Comparison of ENCODE assay signal across 16 cellular contexts in the genomic region with DNA sequence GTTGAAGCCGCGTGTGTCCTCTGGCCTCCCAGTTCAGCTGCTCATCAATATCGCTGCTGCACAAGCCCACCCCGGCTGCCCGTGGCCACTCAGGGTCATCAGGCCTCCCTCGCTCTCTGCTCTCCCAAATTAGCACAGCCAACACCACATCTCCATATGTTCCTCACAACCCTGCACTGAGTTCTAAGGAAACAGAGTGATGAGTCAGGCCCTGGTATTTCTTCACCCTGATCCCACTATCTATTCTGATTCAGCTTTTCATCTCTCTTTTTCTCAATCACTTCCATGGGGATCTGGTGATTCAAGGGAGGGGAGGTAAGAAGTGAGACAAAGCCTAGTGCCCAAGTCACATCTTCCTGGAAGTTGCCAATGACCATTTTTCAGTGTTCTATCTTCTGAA. TPM values are rescaled to one million over a fixed set of nuclear protein-coding genes. Genes with fewer than 3 reads are reported as not detected.
DNase-seq lines count a peak whose midpoint lies in the region; ATAC-seq, FAIRE-seq and TF ChIP-seq lines count a peak whose summit lies in the region.
"Had no signal": no experiment of that assay in that cellular context is flagged by ENCODE, and none has a peak within 500 bp of the region (broad histone marks: within the 10 kb centered on the region; RNA-seq: fewer than 3 reads in every experiment).

No MANE protein-coding gene starts in this region.

- no peak overlapping the region for H3K18ac ChIP-seq in H9 (ENCODE audit: insufficient read length, low read depth, low read length)

- H3K14ac ChIP-seq in H9 (ENCODE audit: insufficient read depth, low read length), result no peak overlapping the region

- no peaks in the 10 kb centered on the region for H3K9me3 Mint-ChIP-seq in H9
- H3K9me3 Mint-ChIP-seq: natural killer cell treated with Interleukin-12 subunit alpha and Interleukin-12 subunit beta and Interleukin-15 and Interleukin-18, amount 100 ng/mL, for 72 hours; stimulated activated naive B cell treated with anti-CD40 and anti-IgM and Interleukin-4, amounts not matched to agents 10 μg/mL and 1 μg/mL and 100 μg/mL, for 72 hours had no signal

- TF ChIP-seq EP300 in SK-N-SH (IDR thresholded peaks at IDR 0.05; ENCODE audit: borderline replicate concordance in 1 of 2, low read depth in 1 of 2, low read length in 1 of 2), result no peak

- no CpG with 5 or more reads among the region's 6 CpGs for WGBS in H9 (ENCODE audit: extremely low coverage, insufficient read length, low lambda C conversion rate)
- 80% methylated on average over 6 of the region's 6 CpGs for WGBS in SK-N-SH (ENCODE audit: low lambda C conversion rate)
- WGBS in psoas muscle, 3 donors, result 80 to 90% (median 90%) methylated on average over 6 of the region's 6 CpGs

- peak in 3 of 4 donors; percentile 55 to 71 (median 66) for ATAC-seq in psoas muscle
- ATAC-seq: GM12878; natural killer cell treated with Interleukin-12 subunit alpha and Interleukin-12 subunit beta and Interleukin-15 and Interleukin-18, amount 100 ng/mL, for 72 hours; stimulated activated naive B cell treated with anti-CD40 and anti-IgM and Interleukin-4, amounts not matched to agents 10 μg/mL and 1 μg/mL and 100 μg/mL, for 72 hours; T-helper 17 cell had no signal

- H2AFZ ChIP-seq in H9 (ENCODE audit: low read length) (no peak overlapping the region), SK-N-SH (ENCODE audit: low read depth) (no peak overlapping the region)

- no peak overlapping the region; a peak in 1 of 7 replicates for H3K27ac Mint-ChIP-seq in H9
- H3K27ac Mint-ChIP-seq: natural killer cell treated with Interleukin-12 subunit alpha and Interleukin-12 subunit beta and Interleukin-15 and Interleukin-18, amount 100 ng/mL, for 72 hours; stimulated activated naive B cell treated with anti-CD40 and anti-IgM and Interleukin-4, amounts not matched to agents 10 μg/mL and 1 μg/mL and 100 μg/mL, for 72 hours had no signal

- no peaks in the 10 kb centered on the region for H3K27me3 Mint-ChIP-seq in H9 (ENCODE audit: low read depth)
- H3K27me3 Mint-ChIP-seq: stimulated activated naive B cell treated with anti-CD40 and anti-IgM and Interleukin-4, amounts not matched to agents 10 μg/mL and 1 μg/mL and 100 μg/mL, for 72 hours; T-helper 17 cell had no signal

- H3K79me1 ChIP-seq in H9 (ENCODE audit: insufficient read depth, low read depth, low read length, poor library complexity, severe bottlenecking), result peaks cover 4% of the 10 kb centered on the region

- H3K4me1 ChIP-seq in H9 (ENCODE audit: insufficient read depth, low read length), result peaks cover 2% of the 10 kb centered on the region; the same call in 1 of the 2 replicates
- peaks cover 6 to 52% of the 10 kb centered on the region in 2 experiments for H3K4me1 ChIP-seq in SK-N-SH (ENCODE audit: control insufficient read depth in 1 of 2, insufficient read depth in 2 of 2, low read depth in 1 of 2, low read length in 1 of 2)
- H3K4me1 ChIP-seq in psoas muscle, result peaks cover 48% of the 10 kb centered on the region
- no peaks in the 10 kb centered on the region for H3K4me1 ChIP-seq in BE2C

- DNase-seq in H9 (no peak), SK-N-SH (no peak), fibroblast of the aortic adventitia (ENCODE audit: low read depth) (peak; percentile 80), psoas muscle (no peak), GM19239 (ENCODE audit: insufficient read length, low spot score) (no peak), hepatic stellate cell (ENCODE audit: low spot score) (no peak), BE2C (no peak), posterior cingulate gyrus (no peak)
- DNase-seq: NCI-H1092 treated with DMSO at 0.1 percent for 48 hours; NCI-H82; stimulated activated naive B cell treated with anti-CD40 and anti-IgM and Interleukin-4, amounts not matched to agents 10 μg/mL and 1 μg/mL and 100 μg/mL, for 72 hours; T-helper 17 cell had no signal

- H3K4me3 ChIP-seq in SK-N-SH (ENCODE audit: low read depth in 2 of 2, low read length in 1 of 2) (no peak overlapping the region), fibroblast of the aortic adventitia (ENCODE audit: low read depth, low read length) (no peak overlapping the region), psoas muscle (no peak overlapping the region), BE2C (ENCODE audit: low read depth, low read length) (no peak overlapping the region)
- H3K4me3 ChIP-seq: adrenal gland, GM12878 had no signal

- FAIRE-seq in GM19239 (lab: Jason Lieb, UNC), result no peak
- FAIRE-seq: endometrium, GM12878 had no signal

- no peaks in the 10 kb centered on the region for H3K23me2 ChIP-seq in H9 (ENCODE audit: insufficient read length, low read depth, low read length, poor library complexity, severe bottlenecking)

- H4K5ac ChIP-seq in H9 (ENCODE audit: insufficient read length, low read depth, low read length), result peak overlapping the region; percentile 68

- H3K79me2 ChIP-seq in H9 (ENCODE audit: insufficient read depth, low read length), result no peaks in the 10 kb centered on the region; the same call in 1 of the 2 replicates
- H3K79me2 ChIP-seq in SK-N-SH (ENCODE audit: insufficient read depth), result peaks cover 94% of the 10 kb centered on the region

- H3T11ph ChIP-seq in H9 (ENCODE audit: low read length), result no peak overlapping the region

- no peak overlapping the region for H2BK20ac ChIP-seq in H9 (ENCODE audit: low read depth, low read length, poor library complexity, severe bottlenecking)

- no peak overlapping the region for H3K9ac ChIP-seq in H9 (ENCODE audit: extremely low read depth, insufficient read length, low read length)
- no peak overlapping the region for H3K9ac ChIP-seq in SK-N-SH

- no peak overlapping the region for H2BK120ac ChIP-seq in H9 (ENCODE audit: low read depth, low read length, poor library complexity, severe bottlenecking)

- TF ChIP-seq RAD21 in SK-N-SH (IDR thresholded peaks at IDR 0.05; ENCODE audit: low read length), result no peak

- no peak overlapping the region for H2AK5ac ChIP-seq in H9 (ENCODE audit: insufficient read length, low read length)

- no peaks in the 10 kb centered on the region for H3K9me3 ChIP-seq in H9 (ENCODE audit: control insufficient read depth, low read depth, low read length)
- no peaks in the 10 kb centered on the region for H3K9me3 ChIP-seq in SK-N-SH
- H3K9me3 ChIP-seq in psoas muscle, result no peaks in the 10 kb centered on the region
- H3K9me3 ChIP-seq in BE2C, result no peaks in the 10 kb centered on the region
- H3K9me3 ChIP-seq: adrenal gland had no signal

- no peaks in the 10 kb centered on the region for H3K36me3 Mint-ChIP-seq in H9 (ENCODE audit: insufficient read depth in 1 of 3, low read depth in 3 of 3)
- H3K36me3 Mint-ChIP-seq: natural killer cell treated with Interleukin-12 subunit alpha and Interleukin-12 subunit beta and Interleukin-15 and Interleukin-18, amount 100 ng/mL, for 72 hours; stimulated activated naive B cell treated with anti-CD40 and anti-IgM and Interleukin-4, amounts not matched to agents 10 μg/mL and 1 μg/mL and 100 μg/mL, for 72 hours had no signal

- POLR2A ChIA-PET in SK-N-SH (lab: Yijun Ruan, JAX), result no interaction called here

- H3K4me1 Mint-ChIP-seq in H9, result peaks cover 34 to 36% of the 10 kb centered on the region in 2 experiments

- H4K20me1 ChIP-seq in H9 (ENCODE audit: control insufficient read depth, insufficient read depth, insufficient read length) (no peaks in the 10 kb centered on the region), SK-N-SH (ENCODE audit: insufficient read depth) (no peaks in the 10 kb centered on the region)

- H3K27ac ChIP-seq in H9 (ENCODE audit: insufficient read length, low read depth, low read length), result no peak overlapping the region
- peak overlapping the region in 1 of 2 experiments; percentile 99; a peak in 2 of 4 replicates for H3K27ac ChIP-seq in SK-N-SH (ENCODE audit: low read depth in 2 of 2, low read length in 1 of 2)
- no peak overlapping the region for H3K27ac ChIP-seq in psoas muscle

- intact Hi-C loops in psoas muscle (cut with DNase I) (no loop called here), posterior cingulate gyrus (cut with DNase I) (no loop called here)

- H4K91ac ChIP-seq in H9 (ENCODE audit: insufficient read length, low read depth, low read length), result no peak overlapping the region

- peaks cover 55% of the 10 kb centered on the region for H3F3A ChIP-seq in SK-N-SH (replicated peaks; ENCODE audit: insufficient read depth)

- H2BK12ac ChIP-seq in H9 (ENCODE audit: insufficient read length, low read depth, low read length), result no peak overlapping the region

- H2BK15ac ChIP-seq in H9 (ENCODE audit: low read depth, low read length), result no peak overlapping the region

- no peak overlapping the region for H4K8ac ChIP-seq in H9 (replicated peaks; ENCODE audit: insufficient read length, low read depth, low read length)

- H3K4me2 ChIP-seq in H9 (ENCODE audit: insufficient read depth, insufficient read length, low read length) (no peak overlapping the region), SK-N-SH (peak overlapping the region; percentile 59)

- H3K4me3 Mint-ChIP-seq in H9, result no peak overlapping the region
- H3K4me3 Mint-ChIP-seq: natural killer cell treated with Interleukin-12 subunit alpha and Interleukin-12 subunit beta and Interleukin-15 and Interleukin-18, amount 100 ng/mL, for 72 hours; stimulated activated naive B cell treated with anti-CD40 and anti-IgM and Interleukin-4, amounts not matched to agents 10 μg/mL and 1 μg/mL and 100 μg/mL, for 72 hours; T-helper 17 cell had no signal

- no peak overlapping the region for H2BK5ac ChIP-seq in H9 (ENCODE audit: insufficient read length, low read length)

- H3K27me3 ChIP-seq in H9 (ENCODE audit: insufficient read depth, low read length) (no peaks in the 10 kb centered on the region), SK-N-SH (ENCODE audit: insufficient read depth) (no peaks in the 10 kb centered on the region), psoas muscle (ENCODE audit: insufficient read depth in 3 of 3, low read length in 2 of 3) (no peaks in the 10 kb centered on the region), BE2C (no peaks in the 10 kb centered on the region)
- H3K27me3 ChIP-seq: adrenal gland had no signal

- H3K56ac ChIP-seq in H9 (ENCODE audit: insufficient read length, low read depth, low read length), result no peak overlapping the region

- TF ChIP-seq CTCF in H9 (conservative IDR thresholded peaks at IDR 0.05) (no peak), SK-N-SH (IDR thresholded peaks at IDR 0.05) (no peak), fibroblast of the aortic adventitia (IDR thresholded peaks at IDR 0.05; ENCODE audit: insufficient read depth, low read length) (no peak), psoas muscle (IDR thresholded peaks at IDR 0.05) (no peak), BE2C (IDR thresholded peaks at IDR 0.05; ENCODE audit: low read depth, low read length) (no peak)

- no peak overlapping the region for H3K23ac ChIP-seq in H9 (ENCODE audit: insufficient read length, low read depth, low read length)

- H3K4ac ChIP-seq in H9 (ENCODE audit: low read depth, low read length), result no peak overlapping the region

- CTCF ChIA-PET in SK-N-SH (lab: Yijun Ruan, JAX), result interaction anchor here (0.8 to 1.2 kb wide), 6 partner anchors 9 to 88 kb away, joined by 3 read pairs; no protein-coding TSS in a partner anchor

- no peaks in the 10 kb centered on the region for H3K9me2 ChIP-seq in SK-N-SH

- H3K36me3 ChIP-seq in SK-N-SH (replicated peaks in 1 of 2; ENCODE audit: control insufficient read depth in 1 of 2, insufficient read depth in 2 of 2, low read length in 1 of 2) (no peaks in the 10 kb centered on the region), psoas muscle (ENCODE audit: insufficient read depth in 1 of 2, low read depth in 1 of 2) (no peaks in the 10 kb centered on the region), BE2C (no peaks in the 10 kb centered on the region)
- H3K36me3 ChIP-seq: adrenal gland had no signal

RNA-seq across cellular contexts. Expression of gene CYTH3, which starts 23.8 kb away (rescaled TPM):
- total RNA-seq in H9 (2021) (9.6 and 12.3 TPM in 2 replicates), fibroblast of the aortic adventitia (ENCODE audit: low replicate concordance) (27.1 and 28.2 TPM in 2 replicates), psoas muscle (10 to 100 TPM in 3 of 4 donors, 1 to 10 TPM in 1; 8.9 to 15.0 (median 14.5) TPM)
- polyA plus RNA-seq in SK-N-SH (2012; rRNA removed) (55.1 and 56.8 TPM in 2 replicates), psoas muscle (10 to 100 TPM in 1 of 3 donors, 1 to 10 TPM in 2; 6.1 to 13.5 (median 8.6) TPM)
- 28.3 and 39.7 TPM in 2 replicates for polyA plus RNA-seq in SK-N-SH (2012; cell fraction: cytosol; rRNA removed)
- 98.4 and 108 TPM in 2 replicates for polyA plus RNA-seq in SK-N-SH (2012; cell fraction: nucleus; rRNA removed)
- 61.0 TPM for polyA plus RNA-seq in BE2C (2012; ENCODE audit: insufficient read depth, insufficient read length, low read depth)
